ENCODE assay signal across 8 cellular contexts in the genomic region with DNA sequence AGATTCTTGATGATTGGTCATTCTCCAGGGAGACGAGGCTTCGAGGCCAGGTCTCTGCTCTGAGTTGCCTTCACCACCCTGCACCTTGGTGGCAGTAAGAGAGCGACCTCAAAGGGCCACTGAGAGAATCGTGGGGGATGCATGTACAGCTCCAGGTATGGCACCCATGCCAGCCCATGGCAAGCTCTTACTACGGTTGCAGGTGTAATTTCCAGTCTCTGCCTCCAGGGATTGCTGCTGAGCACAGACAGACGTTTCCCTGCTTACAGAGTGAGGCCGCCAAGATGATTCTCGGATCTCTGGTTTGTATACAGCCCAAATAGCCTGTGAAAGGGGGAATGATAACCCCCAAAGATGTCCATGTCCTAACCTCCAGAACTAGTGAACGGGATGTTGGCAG. TPM values are rescaled to one million over a fixed set of nuclear protein-coding genes. Genes with fewer than 3 reads are reported as not detected.
DNase-seq lines count a peak whose midpoint lies in the region; ATAC-seq, FAIRE-seq and TF ChIP-seq lines count a peak whose summit lies in the region.

No MANE protein-coding gene starts in this region.

- RAD21 ChIA-PET in GM12878 (lab: Charles Lee; ENCODE audit: unreplicated experiment) = interaction anchor here (0.7 to 7.3 kb wide), 12 partner anchors 112 to 353 kb away, joined by 3 to 185 read pairs (median 4); no protein-coding TSS in a partner anchor

- H3K36me3 ChIP-seq in GM12878 (ENCODE audit: control insufficient read depth in 2 of 2, insufficient read depth in 2 of 2, low read length in 1 of 2) = no peaks in the 10 kb centered on the region
- H3K36me3 ChIP-seq in aorta (ENCODE audit: control insufficient read depth in 1 of 2, insufficient read depth in 2 of 2, low read length in 1 of 2) = no peaks in the 10 kb centered on the region

- H3K4me1 ChIP-seq in GM12878 (ENCODE audit: control insufficient read depth, insufficient read depth, low read length) (no peaks in the 10 kb centered on the region), aorta (ENCODE audit: control insufficient read depth in 1 of 2, insufficient read depth in 2 of 2, low read length in 2 of 2) (no peaks in the 10 kb centered on the region)

- no peak overlapping the region for H3K27ac ChIP-seq in GM12878 (ENCODE audit: control insufficient read depth, insufficient read depth)
- H3K27ac ChIP-seq in aorta (ENCODE audit: low read depth in 1 of 2, low read length in 2 of 2) = no peak overlapping the region

- TF ChIP-seq CTCF in D721Med (IDR thresholded peaks at IDR 0.05; ENCODE audit: insufficient read depth, missing control alignments) = peak; percentile 45
- peak; percentile 44 to 64 (median 54) for TF ChIP-seq CTCF in GM12878 (IDR thresholded peaks at IDR 0.05 in 2 of 3, conservative IDR thresholded peaks at IDR 0.05 in 1 of 3; ENCODE audit: control insufficient read depth in 2 of 3, extremely low read depth in 1 of 3, insufficient read depth in 1 of 3, low read depth in 3 of 3, low read length in 3 of 3)

- TF ChIP-seq POLR2A in GM12878 (IDR thresholded peaks at IDR 0.05; ENCODE audit: low read depth, low read length) (no peak), H54 (IDR thresholded peaks at IDR 0.05; ENCODE audit: low read depth, low read length) (no peak)

- TF ChIP-seq RAD21 in GM12878 (IDR thresholded peaks at IDR 0.05; ENCODE audit: insufficient read depth, low read depth, low read length) = peak; percentile 56

- in situ Hi-C loops in GM12878 (cut with MboI) = loop anchor here (10.0 kb wide), 1 partner anchor 780 kb away; no protein-coding TSS in a partner anchor

- DNase-seq in D721Med (ENCODE audit: insufficient read length, low spot score) = no peak
- peak; percentile 21 for DNase-seq in HEK293T (ENCODE audit: extremely low spot score)
- DNase-seq in GM12878 (ENCODE audit: low read depth, low spot score) = no peak
- DNase-seq in lung microvascular endothelial cell (ENCODE audit: low read depth in 2 of 2) = peak; percentile 41 to 46
- no peak for DNase-seq in H54 (ENCODE audit: insufficient read length, low spot score)
- DNase-seq in aorta = no peak

- 14% methylated on average over 9 of the region's 9 CpGs for WGBS in GM12878 (ENCODE audit: insufficient coverage, insufficient replicate concordance, low lambda C conversion rate, missing lambda C conversion rate)
- WGBS in aorta, 2 donors = 27 to 30% methylated on average over 9 of the region's 9 CpGs

- intact Hi-C loops in GM12878 (cut with micrococcal nuclease; ENCODE audit: unreplicated experiment) (loop anchor here (5.0 to 10.0 kb wide), 2 partner anchors 42 to 390 kb away; no protein-coding TSS in a partner anchor), aorta (cut with DNase I) (loop anchor here (2.0 to 10.0 kb wide), 2 partner anchors 298 to 300 kb away; no protein-coding TSS in a partner anchor)

- ATAC-seq in GM12878 (no peak), aorta (ENCODE audit: low FRiP score) (no peak), GM18511 (IDR thresholded peaks at IDR 0.05; ENCODE audit: unreplicated experiment) (no peak), HG03457 (IDR thresholded peaks at IDR 0.05; ENCODE audit: unreplicated experiment) (no peak)

- CTCF ChIA-PET in HEK293T (lab: Yijun Ruan, JAX) = interaction anchor here (0.7 to 1.4 kb wide), 3 partner anchors 248 to 255 kb away, joined by 3 to 7 read pairs (median 3); partner anchors contain the start of gene SLC2A9
- CTCF ChIA-PET in GM12878 (lab: Yijun Ruan, JAX) = interaction anchor here (0.6 to 10.7 kb wide), 29 partner anchors 10 to 784 kb away, joined by 3 to 325 read pairs (median 4); no protein-coding TSS in a partner anchor

- no peak overlapping the region for H3K4me2 ChIP-seq in GM12878 (ENCODE audit: control insufficient read depth, insufficient read depth)

- H3K9me3 ChIP-seq in GM12878 (replicated peaks; ENCODE audit: control insufficient read depth, insufficient read depth, low read length) = no peaks in the 10 kb centered on the region
- no peaks in the 10 kb centered on the region for H3K9me3 ChIP-seq in aorta (ENCODE audit: control insufficient read depth, low read length)

- H3K9ac ChIP-seq in GM12878 (ENCODE audit: control insufficient read depth, insufficient read depth, low read length) = no peak overlapping the region

- TF ChIP-seq EP300 in GM12878 (IDR thresholded peaks at IDR 0.05; ENCODE audit: borderline replicate concordance in 1 of 2, control insufficient read depth in 1 of 2, low read depth in 2 of 2, low read length in 2 of 2) = no peak

- H3K27me3 ChIP-seq in GM12878 (replicated peaks in 1 of 2; ENCODE audit: control insufficient read depth in 2 of 2, insufficient read depth in 2 of 2, low read length in 1 of 2) (no peaks in the 10 kb centered on the region), aorta (ENCODE audit: control insufficient read depth in 1 of 2, insufficient read depth in 2 of 2, low read length in 1 of 2) (peaks cover 0 to 1% of the 10 kb centered on the region in 2 donors)

- POLR2A ChIA-PET in HEK293T (lab: Yijun Ruan, JAX) = no interaction called here
- POLR2A ChIA-PET in GM12878 (lab: Charles Lee) = interaction anchor here (1.2 kb wide), 1 partner anchor 246 kb away, joined by 3 read pairs; no protein-coding TSS in a partner anchor

- BruUV-seq in GM12878 (replicated peaks; lab: Mats Ljungman, UMichigan) = no TSS peak

- no peak overlapping the region for H2AFZ ChIP-seq in GM12878 (ENCODE audit: control insufficient read depth, low read depth, low read length)

- H3K79me2 ChIP-seq in GM12878 (ENCODE audit: control insufficient read depth, insufficient read depth, low read length) = no peaks in the 10 kb centered on the region

- FAIRE-seq in D721Med (lab: Jason Lieb, UNC) (no peak), GM12878 (lab: Jason Lieb, UNC) (peak; percentile 83), H54 (lab: Jason Lieb, UNC) (no peak)

- SMC1A ChIA-PET in GM12878 (lab: Charles Lee; ENCODE audit: uncharacterized antibody, unreplicated experiment) = interaction anchor here (0.6 to 7.7 kb wide), 15 partner anchors 12 to 370 kb away, joined by 3 to 159 read pairs (median 4); no protein-coding TSS in a partner anchor

- H4K20me1 ChIP-seq in GM12878 (ENCODE audit: control insufficient read depth, insufficient read depth) = no peaks in the 10 kb centered on the region

- H3K4me3 ChIP-seq in GM12878 = no peak overlapping the region
- no peak overlapping the region for H3K4me3 ChIP-seq in aorta (ENCODE audit: low read length in 2 of 2)

TF ChIP-seq in HEK293T, 16 proteins besides CTCF, POLR2A, EP300 and RAD21:
- no peak for TF ChIP-seq CTBP1 (IDR thresholded peaks at IDR 0.05; ENCODE audit: borderline replicate concordance)
- TF ChIP-seq, protein P1, sequence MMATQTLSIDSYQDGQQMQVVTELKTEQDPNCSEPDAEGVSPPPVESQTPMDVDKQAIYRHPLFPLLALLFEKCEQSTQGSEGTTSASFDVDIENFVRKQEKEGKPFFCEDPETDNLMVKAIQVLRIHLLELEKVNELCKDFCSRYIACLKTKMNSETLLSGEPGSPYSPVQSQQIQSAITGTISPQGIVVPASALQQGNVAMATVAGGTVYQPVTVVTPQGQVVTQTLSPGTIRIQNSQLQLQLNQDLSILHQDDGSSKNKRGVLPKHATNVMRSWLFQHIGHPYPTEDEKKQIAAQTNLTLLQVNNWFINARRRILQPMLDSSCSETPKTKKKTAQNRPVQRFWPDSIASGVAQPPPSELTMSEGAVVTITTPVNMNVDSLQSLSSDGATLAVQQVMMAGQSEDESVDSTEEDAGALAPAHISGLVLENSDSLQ (IDR thresholded peaks at IDR 0.05) = no peak
- no peak for TF ChIP-seq FOXA1 (IDR thresholded peaks at IDR 0.05)
- TF ChIP-seq FOXK2 (IDR thresholded peaks at IDR 0.05) = no peak
- no peak for TF ChIP-seq ELF4 (IDR thresholded peaks at IDR 0.05)
- no peak for TF ChIP-seq TARDBP (IDR thresholded peaks at IDR 0.05)
- no peak for TF ChIP-seq SP1 (IDR thresholded peaks at IDR 0.05)
- no peak for TF ChIP-seq ZNF384 (IDR thresholded peaks at IDR 0.05)
- TF ChIP-seq HDGF (IDR thresholded peaks at IDR 0.05; ENCODE audit: borderline replicate concordance) = no peak

TF ChIP-seq in GM12878, 131 proteins besides CTCF, POLR2A, EP300 and RAD21:
- TF ChIP-seq MEF2B (IDR thresholded peaks at IDR 0.05; ENCODE audit: partially characterized antibody, poor library complexity, severe bottlenecking) = no peak
- TF ChIP-seq SMC3 (IDR thresholded peaks at IDR 0.05; ENCODE audit: borderline replicate concordance, low read length) = peak; percentile 68

RNA-seq across cellular contexts. Expression of gene DRD5, which starts 16.3 kb away (rescaled TPM):
- not detected in 2 replicates for total RNA-seq in GM12878 (2013; cell fraction: nucleolus; rRNA removed)
- total RNA-seq in GM12878 (2014; rRNA removed) = 0.11 TPM in 1 of 2 replicates, not detected in the other
- total RNA-seq in GM12878 (2014; rRNA removed; fragmentation: Illumina TruSeq; extraction: Trizol) = not detected in 2 replicates
- not detected in 2 replicates for total RNA-seq in GM12878 (2021)
- not detected for polyA plus RNA-seq in GM12878 (2011; ENCODE audit: low read depth)
- polyA plus RNA-seq in GM12878 (2011; rRNA removed) = not detected in 2 replicates
- 0.03 and 0.07 TPM in 2 replicates for polyA plus RNA-seq in GM12878 (2011; cell fraction: cytosol; rRNA removed)
- polyA plus RNA-seq in GM12878 (2011; cell fraction: nucleus; rRNA removed) = not detected in 2 replicates
- polyA plus RNA-seq in GM12878 (2012) = not detected in 2 replicates
- not detected in 2 replicates for polyA plus RNA-seq in GM12878 (2014; fragmentation: Illumina TruSeq; extraction: Trizol)
- not detected for polyA plus RNA-seq in GM12878 (2014; fragmentation: Nextera tagmentation; extraction: Ambion mirVana)
- polyA plus RNA-seq in GM12878 (2014; rRNA removed) = not detected in 2 replicates
- polyA plus RNA-seq in GM12878 (2016; fragmentation: Nextera tagmentation; extraction: Ambion mirVana) = not detected
- 0.15 and 0.31 TPM in 2 replicates for polyA minus RNA-seq in GM12878 (2011; rRNA and poly(A)+ RNA removed)
- polyA minus RNA-seq in GM12878 (2011; cell fraction: cytosol; rRNA and poly(A)+ RNA removed) = not detected in 2 replicates
- not detected in 2 replicates for polyA minus RNA-seq in GM12878 (2011; cell fraction: nucleus; rRNA and poly(A)+ RNA removed)
- total RNA-seq in lung microvascular endothelial cell = not detected in 2 replicates
- not detected for total RNA-seq in aorta
- not detected for polyA plus RNA-seq in aorta

Comparison
In these comparisons a context has a peak if more than half of its experiments do, and no peak if none do; other contexts are left out.
1. DNase-seq: peak in HEK293T (single experiment) and lung microvascular endothelial cell (2 of 2); none in D721Med (single experiment), GM12878 (single experiment), H54 (single experiment) and aorta (0 of 2).